Comparison of ENCODE assay signal across 14 cellular contexts in genomic region chr15:90036343-90036742, GRCh38. TPM values are rescaled to one million over a fixed set of nuclear protein-coding genes. Genes with fewer than 3 reads are reported as not detected.
DNase-seq lines count a peak whose midpoint lies in the region; ATAC-seq and TF ChIP-seq lines count a peak whose summit lies in the region.
"Had no signal": no experiment of that assay in that cellular context is flagged by ENCODE, and none has a peak within 500 bp of the region (broad histone marks: within the 10 kb centered on the region; RNA-seq: fewer than 3 reads in every experiment).

No MANE protein-coding gene starts in this region.

- no peak for TF ChIP-seq RAD21 in IMR-90 (IDR thresholded peaks at IDR 0.05; ENCODE audit: low read length)

- no peak overlapping the region for H4K5ac ChIP-seq in IMR-90 (ENCODE audit: low read depth, low read length)

- DNase-seq in CD14-positive monocyte (ENCODE audit: low spot score): peak; percentile 22
- DNase-seq in IMR-90: no peak
- DNase-seq in effector memory CD8-positive, alpha-beta T cell: no peak
- DNase-seq in GM20000 (ENCODE audit: low spot score): no peak
- DNase-seq in hippocampal formation (lab: John Stamatoyannopoulos, UW): no peak
- DNase-seq: dermis blood vessel endothelial cell, KG1, NCI-H2171, PC-3 had no signal

- in situ Hi-C loops in IMR-90 (cut with MboI; ENCODE audit: low sequenced_read_pairs): no loop called here

- H4K8ac ChIP-seq in IMR-90 (ENCODE audit: low read depth in 2 of 2, low read length in 2 of 2): peak overlapping the region in 1 of 2 experiments; percentile 64; a peak in 3 of 4 replicates

- peak overlapping the region in 1 of 2 donors; percentile 66 for H3K4me3 Mint-ChIP-seq in CD14-positive monocyte
- peak overlapping the region; percentile 48 to 49 for H3K4me3 Mint-ChIP-seq in effector memory CD8-positive, alpha-beta T cell

- H3K4me2 ChIP-seq in IMR-90 (ENCODE audit: low read depth, low read length): no peak overlapping the region

- peak overlapping the region; percentile 91 for H3K4ac ChIP-seq in IMR-90 (ENCODE audit: low read depth, low read length)

- TF ChIP-seq CTCF in CD14-positive monocyte (IDR thresholded peaks at IDR 0.05) (no peak), IMR-90 (conservative IDR thresholded peaks at IDR 0.05; ENCODE audit: low read depth, low read length) (no peak), neutrophil (IDR thresholded peaks at IDR 0.05) (no peak), GM20000 (IDR thresholded peaks at IDR 0.05; ENCODE audit: extremely low read depth, missing control alignments) (no peak)

- no peak overlapping the region for H3K9ac ChIP-seq in IMR-90 (ENCODE audit: low read depth, low read length)

- POLR2A ChIA-PET in IMR-90 (lab: Charles Lee; ENCODE audit: unreplicated experiment): no interaction called here

- no peak overlapping the region for H2BK5ac ChIP-seq in IMR-90 (ENCODE audit: low read depth, low read length, poor library complexity, severe bottlenecking)

- H2BK120ac ChIP-seq in IMR-90 (ENCODE audit: low read depth, low read length): peak overlapping the region; percentile 84; the same call in 1 of the 2 replicates

- H3K79me1 ChIP-seq in IMR-90 (ENCODE audit: low read depth in 1 of 2, low read length in 2 of 2): peaks cover 41 to 82% of the 10 kb centered on the region in 2 experiments

- no peaks in the 10 kb centered on the region for H3K27me3 ChIP-seq in IMR-90 (ENCODE audit: control insufficient read depth, insufficient read depth, low read length)
- H3K27me3 ChIP-seq in neutrophil: no peaks in the 10 kb centered on the region

- no peak overlapping the region; the same call in 1 of the 2 replicates for H3K18ac ChIP-seq in IMR-90 (ENCODE audit: low read depth, low read length)

- peak overlapping the region; percentile 38; the same call in 1 of the 2 replicates for H2BK20ac ChIP-seq in IMR-90 (ENCODE audit: low read depth, low read length)

- H3K14ac ChIP-seq in IMR-90 (replicated peaks; ENCODE audit: low read depth, low read length): peak overlapping the region; percentile 80; the same call in 1 of the 2 replicates

- WGBS in IMR-90 (ENCODE audit: extremely low coverage in 2 of 2, insufficient read length in 1 of 2), 2 experiments: 80% methylated on average over 4 of the region's 9 CpGs; no CpG with 5 or more reads in 1 of the 2 experiments

- no peaks in the 10 kb centered on the region for H3K9me3 Mint-ChIP-seq in CD14-positive monocyte
- H3K9me3 Mint-ChIP-seq in effector memory CD8-positive, alpha-beta T cell: no peaks in the 10 kb centered on the region

- H3K4me1 ChIP-seq in IMR-90 (ENCODE audit: control insufficient read depth, insufficient read depth, low read length) (peaks cover 33% of the 10 kb centered on the region), neutrophil (ENCODE audit: control insufficient read depth in 1 of 2, insufficient read depth in 1 of 2, low read depth in 1 of 2, low read length in 1 of 2) (peaks cover 99 to 100% of the 10 kb centered on the region in 2 experiments)

- peak overlapping the region; percentile 69 for H4K91ac ChIP-seq in IMR-90 (ENCODE audit: insufficient read depth, low read depth, low read length)

- dilution Hi-C loops in IMR-90 (cut with HindIII; ENCODE audit: low sequenced_read_pairs, unreplicated experiment): no loop called here

- peaks cover 0 to 2% (median 2%) of the 10 kb centered on the region in 3 donors for H3K27me3 Mint-ChIP-seq in CD14-positive monocyte (ENCODE audit: low read depth in 3 of 3)
- no peaks in the 10 kb centered on the region for H3K27me3 Mint-ChIP-seq in effector memory CD8-positive, alpha-beta T cell

- peak overlapping the region; percentile 67 for H2AK5ac ChIP-seq in IMR-90 (ENCODE audit: low read depth, low read length)

- H3K9me1 ChIP-seq in IMR-90 (ENCODE audit: insufficient read depth, low read length): peaks cover 44% of the 10 kb centered on the region

- no peak overlapping the region for H2AFZ ChIP-seq in IMR-90 (replicated peaks; ENCODE audit: low read length, poor library complexity)

- peaks cover 7% of the 10 kb centered on the region for H4K20me1 ChIP-seq in IMR-90 (ENCODE audit: insufficient read depth, low read length)

- H3K27ac Mint-ChIP-seq in CD14-positive monocyte: peak overlapping the region; percentile 93 to 99 (median 98)
- peak overlapping the region; percentile 81 to 91 for H3K27ac Mint-ChIP-seq in effector memory CD8-positive, alpha-beta T cell

- peak overlapping the region; percentile 5 for H2AK9ac ChIP-seq in IMR-90 (replicated peaks; ENCODE audit: low read depth, low read length, poor library complexity)

- intact Hi-C loops in CD14-positive monocyte (cut with micrococcal nuclease) (loop anchor here (5.0 to 10.0 kb wide), 3 partner anchors 34 to 62 kb away; partner anchors contain the start of gene ZNF710 (in 1 of the 2)), IMR-90 (cut with micrococcal nuclease) (loop anchor here (2.0 kb wide), 1 partner anchor 32 kb away; no protein-coding TSS in a partner anchor)

- TF ChIP-seq POLR2A in IMR-90 (IDR thresholded peaks at IDR 0.05; ENCODE audit: low read depth, low read length): no peak

- ATAC-seq in IMR-90 (ENCODE audit: low read depth) (no peak), esophagus mucosa (no peak), GM18858 (IDR thresholded peaks at IDR 0.05; ENCODE audit: unreplicated experiment) (no peak)
- no peak for ATAC-seq in effector memory CD8-positive, alpha-beta T cell (replicated peaks)
- ATAC-seq: HCT116, right cardiac atrium had no signal

- no peaks in the 10 kb centered on the region for H3K36me3 ChIP-seq in IMR-90 (ENCODE audit: control insufficient read depth, insufficient read depth, low read length)
- no peaks in the 10 kb centered on the region for H3K36me3 ChIP-seq in neutrophil

- peaks cover 18 to 31% of the 10 kb centered on the region in 2 donors for H3K36me3 Mint-ChIP-seq in CD14-positive monocyte
- H3K36me3 Mint-ChIP-seq in effector memory CD8-positive, alpha-beta T cell (ENCODE audit: insufficient read depth): peaks cover 19% of the 10 kb centered on the region

- peaks cover 97% of the 10 kb centered on the region for H3K4me1 Mint-ChIP-seq in CD14-positive monocyte
- H3K4me1 Mint-ChIP-seq in effector memory CD8-positive, alpha-beta T cell (ENCODE audit: low read depth in 2 of 2): peaks cover 53 to 56% of the 10 kb centered on the region in 2 donors

- CTCF ChIA-PET in IMR-90 (lab: Yijun Ruan, JAX): no interaction called here

- H3K56ac ChIP-seq in IMR-90 (ENCODE audit: extremely low read depth, insufficient read depth, low read length): no peak overlapping the region

- H2BK15ac ChIP-seq in IMR-90 (ENCODE audit: low read depth, low read length): peak overlapping the region; percentile 67; the same call in 2 of the 3 replicates

- no peaks in the 10 kb centered on the region for H3K9me3 ChIP-seq in IMR-90 (ENCODE audit: control insufficient read depth, insufficient read depth, low read length)
- H3K9me3 ChIP-seq in neutrophil: no peaks in the 10 kb centered on the region

- peak overlapping the region; percentile 56; the same call in 1 of the 2 replicates for H3K23ac ChIP-seq in IMR-90 (ENCODE audit: low read depth, low read length)

- no peak overlapping the region for H3K27ac ChIP-seq in IMR-90 (ENCODE audit: insufficient read depth, low read length)
- H3K27ac ChIP-seq in neutrophil: peak overlapping the region; percentile 96

- H3K4me3 ChIP-seq in IMR-90 (ENCODE audit: insufficient read depth, low read depth, low read length) (no peak overlapping the region), neutrophil (ENCODE audit: low read depth in 1 of 2, low read length in 1 of 2) (peak overlapping the region; percentile 22 to 47)

- BruUV-seq in IMR-90 (replicated peaks; lab: Mats Ljungman, UMichigan): no TSS peak

TF ChIP-seq in IMR-90, 13 proteins besides CTCF, POLR2A, EP300 and RAD21:
- no peak for TF ChIP-seq MAFK (IDR thresholded peaks at IDR 0.05; ENCODE audit: low read depth, low read length)
- no peak for TF ChIP-seq FOS (IDR thresholded peaks at IDR 0.05; ENCODE audit: low read depth, low read length)
- no peak for TF ChIP-seq RCOR1 (IDR thresholded peaks at IDR 0.05; ENCODE audit: insufficient replicate concordance, low read length)
- no peak for TF ChIP-seq RFX5 (IDR thresholded peaks at IDR 0.05; ENCODE audit: low read depth, low read length)
- no peak for TF ChIP-seq USF2 (IDR thresholded peaks at IDR 0.05; ENCODE audit: low read depth, low read length)
- no peak for TF ChIP-seq BHLHE40 (IDR thresholded peaks at IDR 0.05; ENCODE audit: low read depth, low read length)
- TF ChIP-seq ELK1 (IDR thresholded peaks at IDR 0.05; ENCODE audit: borderline replicate concordance, low read depth, low read length): no peak
- no peak for TF ChIP-seq CEBPB (IDR thresholded peaks at IDR 0.05; ENCODE audit: low read depth, low read length)
- no peak for TF ChIP-seq MAZ (IDR thresholded peaks at IDR 0.05; ENCODE audit: borderline replicate concordance, low read depth, low read length)
- TF ChIP-seq MXI1 (IDR thresholded peaks at IDR 0.05; ENCODE audit: borderline replicate concordance, low read depth, low read length): no peak
- no peak for TF ChIP-seq NFE2L2 (IDR thresholded peaks at IDR 0.05; ENCODE audit: low read depth, low read length)
- no peak for TF ChIP-seq SMC3 (IDR thresholded peaks at IDR 0.05; ENCODE audit: low read depth, low read length)
- TF ChIP-seq CHD1 (IDR thresholded peaks at IDR 0.05; ENCODE audit: low read depth, low read length): no peak

RNA-seq across cellular contexts. Expression of gene ZNF710, which starts 35.2 kb away (rescaled TPM):
- polyA plus RNA-seq in CD14-positive monocyte: 1 to 10 TPM; 3.4 to 4.8 TPM
- 8.2 and 8.9 TPM in 2 replicates for total RNA-seq in IMR-90 (2012; rRNA removed)
- polyA plus RNA-seq in IMR-90 (2012; rRNA removed): 7.6 and 9.2 TPM in 2 replicates
- 4.4 and 6.6 TPM in 2 replicates for polyA plus RNA-seq in IMR-90 (2012; cell fraction: cytosol; rRNA removed)
- 12.5 and 18.6 TPM in 2 replicates for polyA plus RNA-seq in IMR-90 (2012; cell fraction: nucleus; rRNA removed; ENCODE audit: low replicate concordance)
- total RNA-seq in esophagus mucosa: 27.9 TPM
